ENCODE assay signal across 1 cellular context in the genomic region with DNA sequence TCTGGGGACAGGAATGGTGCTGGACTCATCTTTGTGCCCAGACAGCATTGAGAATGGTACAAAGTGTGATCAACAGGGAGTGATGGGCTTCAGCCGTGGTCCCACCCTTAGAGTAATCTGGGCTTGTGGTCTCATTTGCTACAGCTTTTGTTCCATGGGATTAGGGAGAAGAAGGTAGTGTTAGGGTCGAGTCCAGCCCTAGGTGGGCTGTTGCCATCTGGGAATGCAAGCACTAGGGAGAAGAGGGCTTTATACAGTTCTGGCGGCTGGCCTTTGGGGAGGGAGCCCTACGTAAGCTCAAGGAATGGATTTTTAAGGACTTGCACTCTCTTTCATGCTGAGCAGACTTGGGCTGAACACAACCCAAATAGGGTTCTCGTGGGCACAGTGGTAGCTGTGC.
TF ChIP-seq lines count a peak whose summit lies in the region.

No MANE protein-coding gene starts in this region.

TF ChIP-seq in HCT116, 20 proteins besides CTCF, POLR2A, EP300 and RAD21:
- TF ChIP-seq EZH2phosphoT487 (IDR thresholded peaks at IDR 0.05; ENCODE audit: borderline replicate concordance) (no peak), SIN3A (IDR thresholded peaks at IDR 0.05; ENCODE audit: low read depth) (no peak), CEBPB (IDR thresholded peaks at IDR 0.05; ENCODE audit: low read depth) (no peak), CBX3 (IDR thresholded peaks at IDR 0.05; ENCODE audit: low read depth) (no peak), YY1 (IDR thresholded peaks at IDR 0.05; ENCODE audit: extremely low read depth, insufficient replicate concordance, low read depth, low read length) (no peak), SP1 (IDR thresholded peaks at IDR 0.05; ENCODE audit: low read depth) (no peak), SRF (IDR thresholded peaks at IDR 0.05; ENCODE audit: low read depth) (no peak), EGR1 (IDR thresholded peaks at IDR 0.05; ENCODE audit: low read depth) (no peak), ELF1 (IDR thresholded peaks at IDR 0.05; ENCODE audit: borderline replicate concordance, low read depth) (no peak), TCF7L2 (IDR thresholded peaks at IDR 0.05; ENCODE audit: borderline replicate concordance, extremely low read depth, insufficient read depth, insufficient read length) (no peak), EZH2 (IDR thresholded peaks at IDR 0.05) (no peak), ZFX (IDR thresholded peaks at IDR 0.05) (no peak), FOSL1 (IDR thresholded peaks at IDR 0.05; ENCODE audit: low read depth) (no peak), ZNF274 (IDR thresholded peaks at IDR 0.05; ENCODE audit: low read depth, low read length) (no peak), POLR2AphosphoS5 (IDR thresholded peaks at IDR 0.05; ENCODE audit: low read depth, low read length) (no peak), JUND (IDR thresholded peaks at IDR 0.05) (no peak)
- TF ChIP-seq, protein P1, sequence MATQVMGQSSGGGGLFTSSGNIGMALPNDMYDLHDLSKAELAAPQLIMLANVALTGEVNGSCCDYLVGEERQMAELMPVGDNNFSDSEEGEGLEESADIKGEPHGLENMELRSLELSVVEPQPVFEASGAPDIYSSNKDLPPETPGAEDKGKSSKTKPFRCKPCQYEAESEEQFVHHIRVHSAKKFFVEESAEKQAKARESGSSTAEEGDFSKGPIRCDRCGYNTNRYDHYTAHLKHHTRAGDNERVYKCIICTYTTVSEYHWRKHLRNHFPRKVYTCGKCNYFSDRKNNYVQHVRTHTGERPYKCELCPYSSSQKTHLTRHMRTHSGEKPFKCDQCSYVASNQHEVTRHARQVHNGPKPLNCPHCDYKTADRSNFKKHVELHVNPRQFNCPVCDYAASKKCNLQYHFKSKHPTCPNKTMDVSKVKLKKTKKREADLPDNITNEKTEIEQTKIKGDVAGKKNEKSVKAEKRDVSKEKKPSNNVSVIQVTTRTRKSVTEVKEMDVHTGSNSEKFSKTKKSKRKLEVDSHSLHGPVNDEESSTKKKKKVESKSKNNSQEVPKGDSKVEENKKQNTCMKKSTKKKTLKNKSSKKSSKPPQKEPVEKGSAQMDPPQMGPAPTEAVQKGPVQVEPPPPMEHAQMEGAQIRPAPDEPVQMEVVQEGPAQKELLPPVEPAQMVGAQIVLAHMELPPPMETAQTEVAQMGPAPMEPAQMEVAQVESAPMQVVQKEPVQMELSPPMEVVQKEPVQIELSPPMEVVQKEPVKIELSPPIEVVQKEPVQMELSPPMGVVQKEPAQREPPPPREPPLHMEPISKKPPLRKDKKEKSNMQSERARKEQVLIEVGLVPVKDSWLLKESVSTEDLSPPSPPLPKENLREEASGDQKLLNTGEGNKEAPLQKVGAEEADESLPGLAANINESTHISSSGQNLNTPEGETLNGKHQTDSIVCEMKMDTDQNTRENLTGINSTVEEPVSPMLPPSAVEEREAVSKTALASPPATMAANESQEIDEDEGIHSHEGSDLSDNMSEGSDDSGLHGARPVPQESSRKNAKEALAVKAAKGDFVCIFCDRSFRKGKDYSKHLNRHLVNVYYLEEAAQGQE (IDR thresholded peaks at IDR 0.05; ENCODE audit: low read depth): no peak
- TF ChIP-seq, protein P2, sequence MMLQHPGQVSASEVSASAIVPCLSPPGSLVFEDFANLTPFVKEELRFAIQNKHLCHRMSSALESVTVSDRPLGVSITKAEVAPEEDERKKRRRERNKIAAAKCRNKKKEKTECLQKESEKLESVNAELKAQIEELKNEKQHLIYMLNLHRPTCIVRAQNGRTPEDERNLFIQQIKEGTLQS (IDR thresholded peaks at IDR 0.05): no peak
